11 cellular contexts compared by ENCODE assay signal in genomic region chr1:16138772-16139221, GRCh38. TPM values are rescaled to one million over a fixed set of nuclear protein-coding genes. Genes with fewer than 3 reads are reported as not detected.
A peak's percentile ranks its signal among the peaks of the same experiment; 100 is the strongest.
DNase-seq lines count a peak whose midpoint lies in the region; ATAC-seq, FAIRE-seq and TF ChIP-seq lines count a peak whose summit lies in the region.
"Had no signal": no experiment of that assay in that cellular context is flagged by ENCODE, and none has a peak within 500 bp of the region (broad histone marks: within the 10 kb centered on the region; RNA-seq: fewer than 3 reads in every experiment).

No MANE protein-coding gene starts in this region.

- no peak overlapping the region; the same call in 1 of the 2 replicates for H3K18ac ChIP-seq in H1 (ENCODE audit: extremely low read depth, low read length)

- H3K36me3 Mint-ChIP-seq in mesothelial cell of epicardium: peaks cover 13% of the 10 kb centered on the region
- H3K36me3 Mint-ChIP-seq in CD8-positive, alpha-beta memory T cell: no peaks in the 10 kb centered on the region

- no peak overlapping the region for H3K23ac ChIP-seq in H1 (ENCODE audit: insufficient read length)

- no peak overlapping the region for H2AFZ ChIP-seq in H1 (ENCODE audit: low read length)

- WGBS in H1 (ENCODE audit: extremely low coverage in 1 of 2, insufficient coverage in 1 of 2, insufficient read length in 1 of 2, insufficient replicate concordance in 2 of 2, low coverage in 1 of 2, low lambda C conversion rate in 2 of 2, missing lambda C conversion rate in 1 of 2), 2 experiments: 93% methylated on average over 7 of the region's 9 CpGs; no CpG with 5 or more reads in 1 of the 2 experiments

- POLR2A ChIA-PET in AG04450 (lab: Yijun Ruan, JAX) (no interaction called here), H1 (lab: Charles Lee; ENCODE audit: partially characterized antibody) (interaction anchor here (1.4 kb wide), 2 partner anchors 17 to 57 kb away, joined by 3 read pairs; no protein-coding TSS in a partner anchor)
- POLR2A ChIA-PET in CD8-positive, alpha-beta memory T cell (lab: Charles Lee): no interaction called here

- no peak overlapping the region; a peak in 1 of 7 replicates for H3K9ac ChIP-seq in H1 (replicated peaks in 1 of 4; ENCODE audit: extremely low read depth in 1 of 4, low read depth in 3 of 4, low read length in 3 of 4)
- H3K9ac ChIP-seq: BLaER1 treated with 17β-estradiol and CSF1 and Interleukin-3, amounts not matched to agents 10 nM and 100 nM had no signal

- peaks cover 25% of the 10 kb centered on the region for H3K79me1 ChIP-seq in H1 (ENCODE audit: low read depth, low read length)

- peaks cover 43% of the 10 kb centered on the region for H3K4me1 Mint-ChIP-seq in mesothelial cell of epicardium
- peaks cover 0 to 8% (median 0%) of the 10 kb centered on the region in 3 donors for H3K4me1 Mint-ChIP-seq in CD8-positive, alpha-beta memory T cell
- H3K4me1 Mint-ChIP-seq: memory B cell had no signal

- H3K4ac ChIP-seq in H1 (replicated peaks; ENCODE audit: insufficient read length, low read depth, low read length): no peak overlapping the region

- no peak overlapping the region for H3K56ac ChIP-seq in H1 (replicated peaks; ENCODE audit: insufficient read length, low read depth, low read length)

- no peaks in the 10 kb centered on the region for H3K27me3 Mint-ChIP-seq in mesothelial cell of epicardium (ENCODE audit: low read depth)
- peaks cover 0 to 3% of the 10 kb centered on the region in 2 donors for H3K27me3 Mint-ChIP-seq in CD8-positive, alpha-beta memory T cell

- no peak for TF ChIP-seq RAD21 in H1 (IDR thresholded peaks at IDR 0.05 in 1 of 2, conservative IDR thresholded peaks at IDR 0.05 in 1 of 2; ENCODE audit: low read depth in 2 of 2, low read length in 2 of 2)

- H3K14ac ChIP-seq in H1 (ENCODE audit: insufficient read length): no peak overlapping the region

- DNase-seq in AG04450 (ENCODE audit: low read depth, low spot score) (no peak), M059J (ENCODE audit: low read depth) (peak; percentile 86), H1 (ENCODE audit: low read depth in 1 of 2, low spot score in 2 of 2) (no peak), mesothelial cell of epicardium (ENCODE audit: low spot score in 2 of 2, unreplicated experiment in 2 of 2) (no peak), H4 (ENCODE audit: low spot score) (no peak)
- DNase-seq in CD8-positive, alpha-beta memory T cell: no peak
- DNase-seq: aorta had no signal

- H4K91ac ChIP-seq in H1 (replicated peaks; ENCODE audit: insufficient read length, low read length): no peak overlapping the region

- no peaks in the 10 kb centered on the region for H3K9me3 Mint-ChIP-seq in mesothelial cell of epicardium
- H3K9me3 Mint-ChIP-seq in CD8-positive, alpha-beta memory T cell: no peaks in the 10 kb centered on the region
- H3K9me3 Mint-ChIP-seq: memory B cell had no signal

- no peak overlapping the region for H4K8ac ChIP-seq in H1 (ENCODE audit: extremely low read depth, insufficient read depth, low read length)

- H3K4me2 ChIP-seq in H1 (ENCODE audit: insufficient read depth in 1 of 2, low read depth in 2 of 2, low read length in 2 of 2): no peak overlapping the region

- H4K5ac ChIP-seq in H1 (ENCODE audit: insufficient read length, low read depth, low read length): no peak overlapping the region

- peak overlapping the region; percentile 88 for H3K27ac Mint-ChIP-seq in mesothelial cell of epicardium
- peak overlapping the region in 2 of 8 donors; percentile 9 to 37 for H3K27ac Mint-ChIP-seq in CD8-positive, alpha-beta memory T cell
- H3K27ac Mint-ChIP-seq: memory B cell had no signal

- H3K79me2 ChIP-seq in H1 (ENCODE audit: control insufficient read depth in 1 of 2, insufficient read depth in 2 of 2, low read length in 2 of 2): peaks cover 4 to 50% of the 10 kb centered on the region in 2 experiments; a peak in 3 of 4 replicates

- H2BK15ac ChIP-seq in H1 (ENCODE audit: low read length): no peak overlapping the region; the same call in 1 of the 2 replicates

- H3K36me3 ChIP-seq in H1 (ENCODE audit: control insufficient read depth in 2 of 4, insufficient read depth in 4 of 4, low read length in 3 of 4): peaks cover 13 to 40% (median 29%) of the 10 kb centered on the region in 4 experiments
- H3K36me3 ChIP-seq in CD8-positive, alpha-beta memory T cell (ENCODE audit: insufficient read depth, low read length): no peaks in the 10 kb centered on the region

- no peak for TF ChIP-seq POLR2A in H1 (IDR thresholded peaks at IDR 0.05; ENCODE audit: control extremely low read depth in 1 of 2, low read depth in 2 of 2, low read length in 2 of 2)

- no peak overlapping the region for H2BK120ac ChIP-seq in H1 (replicated peaks; ENCODE audit: low read depth, low read length)

- H2BK5ac ChIP-seq in H1 (ENCODE audit: low read depth, low read length): peak overlapping the region; percentile 66; the same call in 1 of the 2 replicates

- TF ChIP-seq CTCF in AG04450 (IDR thresholded peaks at IDR 0.05; ENCODE audit: low read depth, low read length) (no peak), H1 (IDR thresholded peaks at IDR 0.05; ENCODE audit: control extremely low read depth in 1 of 3, insufficient read depth in 1 of 3, low read depth in 1 of 3, low read length in 3 of 3) (no peak), mesothelial cell of epicardium (IDR thresholded peaks at IDR 0.05; ENCODE audit: unreplicated experiment) (no peak)

- CTCF ChIA-PET in AG04450 (lab: Charles Lee) (interaction anchor here (1.8 to 3.7 kb wide), 2 partner anchors 43 to 56 kb away, joined by 4 to 27 read pairs; no protein-coding TSS in a partner anchor), H1 (lab: Charles Lee; ENCODE audit: partially characterized antibody) (interaction anchor here (0.5 to 7.5 kb wide), 9 partner anchors 9 to 347 kb away, joined by 3 to 45 read pairs (median 6); no protein-coding TSS in a partner anchor)
- CTCF ChIA-PET in CD8-positive, alpha-beta memory T cell (lab: Charles Lee): no interaction called here

- ATAC-seq in GM19023 (IDR thresholded peaks at IDR 0.05; ENCODE audit: unreplicated experiment): no peak
- no peak for ATAC-seq in GM21576 (IDR thresholded peaks at IDR 0.05; ENCODE audit: unreplicated experiment)

- TF ChIP-seq EP300 in H1 (IDR thresholded peaks at IDR 0.05; ENCODE audit: borderline replicate concordance in 1 of 2, low read depth in 2 of 2, low read length in 2 of 2): no peak

- no peak overlapping the region for H3K4me3 Mint-ChIP-seq in mesothelial cell of epicardium
- no peak overlapping the region for H3K4me3 Mint-ChIP-seq in CD8-positive, alpha-beta memory T cell
- H3K4me3 Mint-ChIP-seq: memory B cell had no signal

- H3K9me3 ChIP-seq in AG04450 (ENCODE audit: control insufficient read depth, insufficient read depth, low read length) (no peaks in the 10 kb centered on the region; the same call in 1 of the 2 replicates), H1 (ENCODE audit: insufficient read depth in 2 of 2, low read depth in 1 of 2, low read length in 1 of 2) (no peaks in the 10 kb centered on the region)
- no peaks in the 10 kb centered on the region for H3K9me3 ChIP-seq in CD8-positive, alpha-beta memory T cell (ENCODE audit: low read length)
- H3K9me3 ChIP-seq: BLaER1 treated with 17β-estradiol and CSF1 and Interleukin-3, amounts not matched to agents 10 nM and 100 nM had no signal

- no peak for FAIRE-seq in H1 (lab: Jason Lieb, UNC)

- H2AK5ac ChIP-seq in H1 (ENCODE audit: low read depth, low read length): no peak overlapping the region

- peaks cover 0 to 20% (median 8%) of the 10 kb centered on the region in 4 experiments; a peak in 5 of 7 replicates for H3K4me1 ChIP-seq in H1 (replicated peaks in 1 of 4; ENCODE audit: control insufficient read depth in 3 of 4, insufficient read depth in 4 of 4, low read length in 3 of 4)
- peaks cover 14% of the 10 kb centered on the region for H3K4me1 ChIP-seq in CD8-positive, alpha-beta memory T cell (ENCODE audit: insufficient read depth, low read length)

- H3K23me2 ChIP-seq in H1 (ENCODE audit: low read depth, low read length): peaks cover 9% of the 10 kb centered on the region

- H2BK12ac ChIP-seq in H1 (ENCODE audit: low read depth, low read length): no peak overlapping the region

- H2BK20ac ChIP-seq in H1 (ENCODE audit: low read length): no peak overlapping the region

- H4K20me1 ChIP-seq in H1 (replicated peaks in 1 of 2; ENCODE audit: control insufficient read depth in 1 of 2, insufficient read depth in 2 of 2, low read length in 2 of 2): peaks cover 18 to 47% of the 10 kb centered on the region in 2 experiments

- no peak overlapping the region for H3K4me3 ChIP-seq in AG04450 (ENCODE audit: low read depth, low read length)
- H3K4me3 ChIP-seq in H1 (ENCODE audit: extremely low read depth in 1 of 4, insufficient read depth in 2 of 4, low read depth in 3 of 4, low read length in 4 of 4): no peak overlapping the region
- H3K4me3 ChIP-seq in CD8-positive, alpha-beta memory T cell (ENCODE audit: low read length): no peak overlapping the region
- H3K4me3 ChIP-seq: BLaER1 treated with 17β-estradiol and CSF1 and Interleukin-3, amounts not matched to agents 10 nM and 100 nM had no signal

- H3K27me3 ChIP-seq in AG04450 (ENCODE audit: control insufficient read depth, insufficient read depth, low read length): no peaks in the 10 kb centered on the region
- H3K27me3 ChIP-seq in H1 (replicated peaks in 1 of 4; ENCODE audit: control insufficient read depth in 3 of 4, extremely low read depth in 1 of 4, insufficient read depth in 3 of 4, low read length in 3 of 4): no peaks in the 10 kb centered on the region
- H3K27me3 ChIP-seq in CD8-positive, alpha-beta memory T cell (ENCODE audit: insufficient read depth, low read length, poor library complexity, severe bottlenecking): no peaks in the 10 kb centered on the region

- H3K27ac ChIP-seq in AG04450 (ENCODE audit: low read depth, low read length) (peak overlapping the region; percentile 65), H1 (ENCODE audit: low read depth, low read length) (no peak overlapping the region; the same call in 1 of the 2 replicates)
- H3K27ac ChIP-seq in CD8-positive, alpha-beta memory T cell (ENCODE audit: low read depth, low read length): no peak overlapping the region
- H3K27ac ChIP-seq: BLaER1 treated with 17β-estradiol and CSF1 and Interleukin-3, amounts not matched to agents 10 nM and 100 nM had no signal

RNA-seq across cellular contexts. Expression of gene EPHA2, which starts 17.1 kb away (rescaled TPM):
- polyA plus RNA-seq in AG04450 (2011; rRNA removed) (19.1 and 26.0 TPM in 2 replicates), H1 (2011; rRNA removed) (26.8 and 42.2 TPM in 2 replicates)
- 40.4 and 54.9 TPM in 2 replicates for polyA minus RNA-seq in AG04450 (2011; rRNA and poly(A)+ RNA removed)
- 136 and 212 TPM in 2 replicates for total RNA-seq in M059J (2014; rRNA removed; shearing (Covaris generic))
- total RNA-seq in H1 (2021; fragmentation: NEBNext Ultra II Directional; extraction: Animal tissue kit (Norgen Biotek cat#: 25700)): 28.4 and 33.6 TPM in 2 replicates
- polyA plus RNA-seq in H1 (2011; cell fraction: cytosol; rRNA removed): 24.2 TPM
- 69.5 TPM for polyA plus RNA-seq in H1 (2011; cell fraction: nucleus; rRNA removed)
- 23.3 to 29.4 TPM (median 24.9 TPM) in 4 replicates for polyA plus RNA-seq in H1 (2012, experiment 1 of 2)
- polyA plus RNA-seq in H1 (2012, experiment 2 of 2): 28.9 TPM
- 33.8 TPM for polyA plus RNA-seq in H1 (2013, experiment 1 of 2)
- 33.1 TPM for polyA plus RNA-seq in H1 (2013, experiment 2 of 2)
- polyA minus RNA-seq in H1 (2011; rRNA and poly(A)+ RNA removed): 44.2 and 53.8 TPM in 2 replicates
- polyA minus RNA-seq in H1 (2011; cell fraction: cytosol; rRNA and poly(A)+ RNA removed): 30.1 TPM
- 34.1 TPM for polyA minus RNA-seq in H1 (2011; cell fraction: nucleus; rRNA and poly(A)+ RNA removed)
- total RNA-seq in mesothelial cell of epicardium: 71.8 to 76.3 TPM (median 75.0 TPM) in 3 replicates
- not detected for total RNA-seq in CD8-positive, alpha-beta memory T cell
- not detected for polyA plus RNA-seq in CD8-positive, alpha-beta memory T cell
- 10.1 and 14.2 TPM in 2 replicates for total RNA-seq in H4 (2014; rRNA removed; shearing (Covaris generic))

Comparison
In these comparisons a context has a peak if more than half of its experiments do, and no peak if none do; other contexts are left out.
1. RNA of gene EPHA2, which starts 17.1 kb away (total RNA-seq): 136 to 212 TPM in M059J, 71.8 to 76.3 TPM in mesothelial cell of epicardium, 28.4 to 33.6 TPM in H1 and 10.1 to 14.2 TPM in H4; not detected in CD8-positive, alpha-beta memory T cell; every median in the first group is over 10 times any median in the second.